In genomic region chr1:20112279-20113000, GRCh38 we compare ENCODE assay signal across 1 cellular context.
TF ChIP-seq lines count a peak whose summit lies in the region.

No MANE protein-coding gene starts in this region.

TF ChIP-seq in SK-N-SH treated with all-trans-retinoic acid at 6 μM for 48 hours, 23 proteins besides CTCF, POLR2A, EP300 and RAD21 (continued from another document):
- TF ChIP-seq, protein P1, sequence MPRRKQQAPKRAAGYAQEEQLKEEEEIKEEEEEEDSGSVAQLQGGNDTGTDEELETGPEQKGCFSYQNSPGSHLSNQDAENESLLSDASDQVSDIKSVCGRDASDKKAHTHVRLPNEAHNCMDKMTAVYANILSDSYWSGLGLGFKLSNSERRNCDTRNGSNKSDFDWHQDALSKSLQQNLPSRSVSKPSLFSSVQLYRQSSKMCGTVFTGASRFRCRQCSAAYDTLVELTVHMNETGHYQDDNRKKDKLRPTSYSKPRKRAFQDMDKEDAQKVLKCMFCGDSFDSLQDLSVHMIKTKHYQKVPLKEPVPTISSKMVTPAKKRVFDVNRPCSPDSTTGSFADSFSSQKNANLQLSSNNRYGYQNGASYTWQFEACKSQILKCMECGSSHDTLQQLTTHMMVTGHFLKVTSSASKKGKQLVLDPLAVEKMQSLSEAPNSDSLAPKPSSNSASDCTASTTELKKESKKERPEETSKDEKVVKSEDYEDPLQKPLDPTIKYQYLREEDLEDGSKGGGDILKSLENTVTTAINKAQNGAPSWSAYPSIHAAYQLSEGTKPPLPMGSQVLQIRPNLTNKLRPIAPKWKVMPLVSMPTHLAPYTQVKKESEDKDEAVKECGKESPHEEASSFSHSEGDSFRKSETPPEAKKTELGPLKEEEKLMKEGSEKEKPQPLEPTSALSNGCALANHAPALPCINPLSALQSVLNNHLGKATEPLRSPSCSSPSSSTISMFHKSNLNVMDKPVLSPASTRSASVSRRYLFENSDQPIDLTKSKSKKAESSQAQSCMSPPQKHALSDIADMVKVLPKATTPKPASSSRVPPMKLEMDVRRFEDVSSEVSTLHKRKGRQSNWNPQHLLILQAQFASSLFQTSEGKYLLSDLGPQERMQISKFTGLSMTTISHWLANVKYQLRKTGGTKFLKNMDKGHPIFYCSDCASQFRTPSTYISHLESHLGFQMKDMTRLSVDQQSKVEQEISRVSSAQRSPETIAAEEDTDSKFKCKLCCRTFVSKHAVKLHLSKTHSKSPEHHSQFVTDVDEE (CRISPR knock-in tag; IDR thresholded peaks at IDR 0.05) = no peak
- TF ChIP-seq ZNF70 (CRISPR knock-in tag; IDR thresholded peaks at IDR 0.05) (no peak), ZFP3 (CRISPR knock-in tag; IDR thresholded peaks at IDR 0.05) (no peak), ARNTL (CRISPR knock-in tag; IDR thresholded peaks at IDR 0.05; ENCODE audit: borderline replicate concordance, low read depth) (no peak), GLIS3 (CRISPR knock-in tag; IDR thresholded peaks at IDR 0.05) (no peak), TOX (CRISPR knock-in tag; IDR thresholded peaks at IDR 0.05; ENCODE audit: borderline replicate concordance) (no peak), POU6F1 (CRISPR knock-in tag; IDR thresholded peaks at IDR 0.05; ENCODE audit: borderline replicate concordance, low read depth) (no peak), ZC3H10 (CRISPR knock-in tag; IDR thresholded peaks at IDR 0.05) (no peak), ESRRG (CRISPR knock-in tag; IDR thresholded peaks at IDR 0.05) (no peak), OSR1 (CRISPR knock-in tag; IDR thresholded peaks at IDR 0.05) (no peak)
- TF ChIP-seq, protein P2, sequence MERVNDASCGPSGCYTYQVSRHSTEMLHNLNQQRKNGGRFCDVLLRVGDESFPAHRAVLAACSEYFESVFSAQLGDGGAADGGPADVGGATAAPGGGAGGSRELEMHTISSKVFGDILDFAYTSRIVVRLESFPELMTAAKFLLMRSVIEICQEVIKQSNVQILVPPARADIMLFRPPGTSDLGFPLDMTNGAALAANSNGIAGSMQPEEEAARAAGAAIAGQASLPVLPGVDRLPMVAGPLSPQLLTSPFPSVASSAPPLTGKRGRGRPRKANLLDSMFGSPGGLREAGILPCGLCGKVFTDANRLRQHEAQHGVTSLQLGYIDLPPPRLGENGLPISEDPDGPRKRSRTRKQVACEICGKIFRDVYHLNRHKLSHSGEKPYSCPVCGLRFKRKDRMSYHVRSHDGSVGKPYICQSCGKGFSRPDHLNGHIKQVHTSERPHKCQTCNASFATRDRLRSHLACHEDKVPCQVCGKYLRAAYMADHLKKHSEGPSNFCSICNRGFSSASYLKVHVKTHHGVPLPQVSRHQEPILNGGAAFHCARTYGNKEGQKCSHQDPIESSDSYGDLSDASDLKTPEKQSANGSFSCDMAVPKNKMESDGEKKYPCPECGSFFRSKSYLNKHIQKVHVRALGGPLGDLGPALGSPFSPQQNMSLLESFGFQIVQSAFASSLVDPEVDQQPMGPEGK (CRISPR knock-in tag; IDR thresholded peaks at IDR 0.05; ENCODE audit: borderline replicate concordance) = no peak
- TF ChIP-seq, protein P3, sequence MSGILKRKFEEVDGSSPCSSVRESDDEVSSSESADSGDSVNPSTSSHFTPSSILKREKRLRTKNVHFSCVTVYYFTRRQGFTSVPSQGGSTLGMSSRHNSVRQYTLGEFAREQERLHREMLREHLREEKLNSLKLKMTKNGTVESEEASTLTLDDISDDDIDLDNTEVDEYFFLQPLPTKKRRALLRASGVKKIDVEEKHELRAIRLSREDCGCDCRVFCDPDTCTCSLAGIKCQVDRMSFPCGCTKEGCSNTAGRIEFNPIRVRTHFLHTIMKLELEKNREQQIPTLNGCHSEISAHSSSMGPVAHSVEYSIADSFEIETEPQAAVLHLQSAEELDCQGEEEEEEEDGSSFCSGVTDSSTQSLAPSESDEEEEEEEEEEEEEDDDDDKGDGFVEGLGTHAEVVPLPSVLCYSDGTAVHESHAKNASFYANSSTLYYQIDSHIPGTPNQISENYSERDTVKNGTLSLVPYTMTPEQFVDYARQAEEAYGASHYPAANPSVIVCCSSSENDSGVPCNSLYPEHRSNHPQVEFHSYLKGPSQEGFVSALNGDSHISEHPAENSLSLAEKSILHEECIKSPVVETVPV (CRISPR knock-in tag; IDR thresholded peaks at IDR 0.05) = no peak
